8 cellular contexts compared by ENCODE assay signal in the genomic region with DNA sequence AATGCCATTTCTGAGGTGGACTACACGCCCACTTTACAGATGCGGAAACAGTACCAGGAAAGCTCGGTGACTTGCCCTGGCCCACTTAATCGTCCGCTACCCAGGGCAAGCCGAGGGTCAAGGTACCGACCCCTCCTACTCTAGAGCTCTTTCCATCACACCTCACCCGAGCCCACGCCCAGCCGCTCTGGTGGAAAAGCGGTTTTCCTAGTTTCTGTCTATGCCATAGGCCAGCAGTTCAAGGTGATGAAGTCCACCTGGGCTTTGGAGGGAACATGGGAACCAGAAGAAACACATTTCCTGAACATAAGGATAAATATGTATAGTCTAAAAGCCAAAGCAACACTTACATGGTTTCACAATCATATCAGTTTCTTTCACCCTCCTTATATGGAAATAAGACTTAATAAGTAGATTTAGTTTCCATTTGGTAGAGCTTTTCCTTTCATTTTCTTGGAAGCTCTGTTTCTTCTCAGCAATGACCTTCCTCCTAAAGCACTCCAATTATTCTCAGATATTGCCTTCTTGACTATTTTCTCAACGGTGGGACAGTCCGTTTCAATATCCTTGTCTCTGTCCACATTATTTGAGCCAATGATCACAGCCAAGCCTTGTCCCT. TPM values are rescaled to one million over a fixed set of nuclear protein-coding genes. Genes with fewer than 3 reads are reported as not detected.
DNase-seq lines count a peak whose midpoint lies in the region; ATAC-seq and TF ChIP-seq lines count a peak whose summit lies in the region.

No MANE protein-coding gene starts in this region.

- H3K4me1 ChIP-seq in ACC112 (ENCODE audit: control insufficient read depth, insufficient read depth, low read length, unreplicated experiment), result peaks cover 3% of the 10 kb centered on the region
- H3K4me1 ChIP-seq in HEK293 (ENCODE audit: control insufficient read depth, insufficient read depth, low read length), result no peaks in the 10 kb centered on the region
- H3K4me1 ChIP-seq in mucosa of rectum (ENCODE audit: control insufficient read depth in 2 of 2, insufficient read depth in 2 of 2, low read length in 2 of 2), result peaks cover 26 to 44% of the 10 kb centered on the region in 2 donors

- POLR2A ChIA-PET in HEK293 (lab: Yijun Ruan, JAX) (no interaction called here), MCF 10A (lab: Yijun Ruan, JAX) (interaction anchor here (1.0 to 1.7 kb wide), 2 partner anchors 12 to 75 kb away, joined by 3 to 4 read pairs; no protein-coding TSS in a partner anchor), GM10248 (lab: Yijun Ruan, JAX) (no interaction called here)

- peak overlapping the region; percentile 66 to 89 for H3K9ac ChIP-seq in mucosa of rectum (ENCODE audit: low read depth in 1 of 2, low read length in 2 of 2)

- no peak for TF ChIP-seq CTCF in HEK293 (tag by site-specific recombination; IDR thresholded peaks at IDR 0.05)
- no peak for TF ChIP-seq CTCF in MCF 10A (IDR thresholded peaks at IDR 0.05; ENCODE audit: unreplicated experiment)
- TF ChIP-seq CTCF in GM10248 (IDR thresholded peaks at IDR 0.05; ENCODE audit: control extremely low read depth, extremely low read depth, low read depth, missing control alignments), result no peak

- no peak overlapping the region for H3K27ac ChIP-seq in ACC112 (ENCODE audit: low read depth, low read length)
- H3K27ac ChIP-seq in HEK293 (ENCODE audit: extremely low read depth, low read depth, low read length), result no peak overlapping the region
- peak overlapping the region; percentile 92 to 96 for H3K27ac ChIP-seq in mucosa of rectum (ENCODE audit: low read depth in 2 of 2, low read length in 2 of 2)

- peak overlapping the region; percentile 68 for H3K4me3 Mint-ChIP-seq in MCF 10A (ENCODE audit: unreplicated experiment)

- CTCF ChIA-PET in HEK293 (lab: Yijun Ruan, JAX) (no interaction called here), MCF 10A (lab: Yijun Ruan, JAX) (interaction anchor here (0.6 to 0.9 kb wide), 2 partner anchors 101 to 281 kb away, joined by 3 read pairs; no protein-coding TSS in a partner anchor), GM10248 (lab: Yijun Ruan, JAX) (interaction anchor here (0.6 to 1.2 kb wide), 4 partner anchors 8 to 391 kb away, joined by 3 read pairs; no protein-coding TSS in a partner anchor)

- no peaks in the 10 kb centered on the region for H3K9me3 ChIP-seq in HEK293 (ENCODE audit: control insufficient read depth, insufficient read depth, low read depth, low read length)
- H3K9me3 ChIP-seq in mucosa of rectum (ENCODE audit: control insufficient read depth in 2 of 2, low read length in 2 of 2), result no peaks in the 10 kb centered on the region

- no peak for ATAC-seq in HG03280 (IDR thresholded peaks at IDR 0.05; ENCODE audit: unreplicated experiment)

- peaks cover 17% of the 10 kb centered on the region for H3K27me3 Mint-ChIP-seq in MCF 10A (ENCODE audit: insufficient read depth, unreplicated experiment)

- H3K4me1 Mint-ChIP-seq in MCF 10A (ENCODE audit: insufficient read depth, unreplicated experiment), result peaks cover 5% of the 10 kb centered on the region

- H3K36me3 ChIP-seq in ACC112 (ENCODE audit: insufficient read depth, low read length) (no peaks in the 10 kb centered on the region), HEK293 (ENCODE audit: control insufficient read depth in 2 of 2, insufficient read depth in 1 of 2, low read length in 2 of 2) (no peaks in the 10 kb centered on the region), mucosa of rectum (ENCODE audit: control insufficient read depth in 2 of 2, insufficient read depth in 2 of 2, low read length in 2 of 2) (no peaks in the 10 kb centered on the region)

- peak overlapping the region; percentile 34 for H2AFZ ChIP-seq in ACC112 (ENCODE audit: low read length, unreplicated experiment)

- H3K27ac Mint-ChIP-seq in MCF 10A (ENCODE audit: low read depth, unreplicated experiment), result peak overlapping the region; percentile 11

- H3K79me2 ChIP-seq in ACC112 (ENCODE audit: control insufficient read depth, insufficient read depth, low read length, unreplicated experiment), result no peaks in the 10 kb centered on the region

- DNase-seq in MCF 10A (ENCODE audit: unreplicated experiment), result no peak
- no peak for DNase-seq in DMS53 (lab: John Stamatoyannopoulos, UW)
- DNase-seq in NCI-H1436 (lab: John Stamatoyannopoulos, UW), result no peak
- DNase-seq in GM10248 (ENCODE audit: extremely low spot score), result no peak

- H3K9me3 Mint-ChIP-seq in MCF 10A (ENCODE audit: unreplicated experiment), result no peaks in the 10 kb centered on the region

- peak overlapping the region; percentile 76 for H3K4me3 ChIP-seq in ACC112 (ENCODE audit: low read depth, low read length)
- peak overlapping the region; percentile 65; the same call in 1 of the 2 replicates for H3K4me3 ChIP-seq in HEK293 (ENCODE audit: low read depth, low read length)
- H3K4me3 ChIP-seq in mucosa of rectum (ENCODE audit: low read length in 2 of 2), result peak overlapping the region; percentile 71 to 84

- H3K27me3 ChIP-seq in ACC112 (ENCODE audit: insufficient read depth, low read length), result peaks cover 63% of the 10 kb centered on the region
- H3K27me3 ChIP-seq in mucosa of rectum (ENCODE audit: control insufficient read depth in 2 of 2, insufficient read depth in 2 of 2, low read length in 2 of 2), result peaks cover 4 to 6% of the 10 kb centered on the region in 2 donors

- intact Hi-C loops in MCF 10A (cut with micrococcal nuclease), result loop anchor here (5.0 kb wide), 2 partner anchors 220 to 280 kb away; no protein-coding TSS in a partner anchor

- H3K36me3 Mint-ChIP-seq in MCF 10A (ENCODE audit: insufficient read depth, unreplicated experiment), result no peaks in the 10 kb centered on the region

- BruUV-seq in MCF 10A (replicated peaks; lab: Mats Ljungman, UMichigan), result TSS peak; percentile 87

TF ChIP-seq in HEK293, 187 proteins besides CTCF, POLR2A, EP300 and RAD21:
- TF ChIP-seq ZNF704 (tag by site-specific recombination; IDR thresholded peaks at IDR 0.05), result no peak
- no peak for TF ChIP-seq ZNF157 (tag by site-specific recombination; IDR thresholded peaks at IDR 0.05)
- TF ChIP-seq ZSCAN16 (tag by site-specific recombination; IDR thresholded peaks at IDR 0.05), result no peak
- no peak for TF ChIP-seq ZNF670 (tag by site-specific recombination; IDR thresholded peaks at IDR 0.05; ENCODE audit: low read depth)
- no peak for TF ChIP-seq ZNF394 (tag by site-specific recombination; IDR thresholded peaks at IDR 0.05; ENCODE audit: borderline replicate concordance)
- no peak for TF ChIP-seq ZNF132 (tag by site-specific recombination; IDR thresholded peaks at IDR 0.05; ENCODE audit: borderline replicate concordance)
- no peak for TF ChIP-seq TRIM28 (IDR thresholded peaks at IDR 0.05; ENCODE audit: borderline replicate concordance, low read length)

RNA-seq across cellular contexts. Expression of gene VWA3B, which starts 0.6 kb away (rescaled TPM):
- not detected in 2 replicates for total RNA-seq in MCF 10A (2022)

Comparison
In these comparisons a context has a peak if more than half of its experiments do, and no peak if none do; other contexts are left out.
1. H3K27ac ChIP-seq: peak in mucosa of rectum (2 of 2); none in ACC112 (single experiment) and HEK293 (single experiment).
2. Peak in every context shown above with its lines, with median percentiles within 50 percentile points of each other: H3K4me3 ChIP-seq.